13 cellular contexts compared by ENCODE assay signal in genomic region chr6:83270971-83271714, GRCh38.
DNase-seq lines count a peak whose midpoint lies in the region; ATAC-seq, FAIRE-seq and TF ChIP-seq lines count a peak whose summit lies in the region.
"Had no signal": no experiment of that assay in that cellular context is flagged by ENCODE, and none has a peak within 500 bp of the region (broad histone marks: within the 10 kb centered on the region; RNA-seq: fewer than 3 reads in every experiment).

No MANE protein-coding gene starts in this region.

- no peaks in the 10 kb centered on the region for H3K36me3 ChIP-seq in adrenal gland (replicated peaks in 1 of 2)
- H3K36me3 ChIP-seq: pancreas had no signal

- H3K27me3 Mint-ChIP-seq in activated T-helper 17 cell treated with anti-CD3 and anti-CD28 coated beads, Interleukin-2, amount 50 U/mL, for 72 hours: peaks cover 5% of the 10 kb centered on the region

- no peaks in the 10 kb centered on the region for H3K4me1 Mint-ChIP-seq in activated T-helper 17 cell treated with anti-CD3 and anti-CD28 coated beads, Interleukin-2, amount 50 U/mL, for 72 hours

- peak overlapping the region; percentile 47 for H3K27ac Mint-ChIP-seq in activated T-helper 17 cell treated with anti-CD3 and anti-CD28 coated beads, Interleukin-2, amount 50 U/mL, for 72 hours

- WGBS in adrenal gland, 4 donors: 63 to 67% (median 66%) methylated on average over 6 of the region's 6 CpGs

- no peaks in the 10 kb centered on the region for H3K9me3 Mint-ChIP-seq in activated T-helper 17 cell treated with anti-CD3 and anti-CD28 coated beads, Interleukin-2, amount 50 U/mL, for 72 hours

- no peak overlapping the region for H3K4me3 ChIP-seq in adrenal gland
- H3K4me3 ChIP-seq: pancreas had no signal

- H3K4me3 Mint-ChIP-seq in activated T-helper 17 cell treated with anti-CD3 and anti-CD28 coated beads, Interleukin-2, amount 50 U/mL, for 72 hours: no peak overlapping the region

- TF ChIP-seq POLR2A in GM12891 (IDR thresholded peaks at IDR 0.05; ENCODE audit: low read depth, low read length) (no peak), adrenal gland (IDR thresholded peaks at IDR 0.05) (no peak)

- DNase-seq in GM12891 (ENCODE audit: insufficient read length, low spot score): no peak
- DNase-seq in lung microvascular endothelial cell (ENCODE audit: low read depth in 2 of 2): peak; percentile 2 to 85
- no peak for DNase-seq in adrenal gland
- DNase-seq in CD1c-positive myeloid dendritic cell (ENCODE audit: extremely low spot score): no peak
- no peak for DNase-seq in NCI-H1092 treated with DMSO at 0.1 percent for 48 hours (lab: John Stamatoyannopoulos, UW)
- DNase-seq in cerebellum (ENCODE audit: low spot score): no peak
- DNase-seq: activated CD4-positive, alpha-beta T cell treated with anti-CD3 and anti-CD28 coated beads, Interleukin-2, amount 50 U/mL, for 48 hours; central memory CD4-positive, alpha-beta T cell; OCI-M1; pancreas had no signal

- peaks cover 0 to 12% (median 0%) of the 10 kb centered on the region in 3 donors for H3K9me3 ChIP-seq in adrenal gland (replicated peaks in 1 of 3)
- H3K9me3 ChIP-seq: pancreas had no signal

- H3K36me3 Mint-ChIP-seq in activated T-helper 17 cell treated with anti-CD3 and anti-CD28 coated beads, Interleukin-2, amount 50 U/mL, for 72 hours (ENCODE audit: low read depth): no peaks in the 10 kb centered on the region

- intact Hi-C loops in adrenal gland (cut with DNase I): no loop called here

- peak; percentile 86 for ATAC-seq in HG02938 (IDR thresholded peaks at IDR 0.05; ENCODE audit: unreplicated experiment)
- ATAC-seq in activated T-helper 17 cell treated with anti-CD3 and anti-CD28 coated beads, Interleukin-2, amount 50 U/mL, for 72 hours (replicated peaks): peak; percentile 95
- ATAC-seq: pancreas had no signal

- H3K27ac ChIP-seq in adrenal gland: no peak overlapping the region
- H3K27ac ChIP-seq: KMS-11, pancreas had no signal

- FAIRE-seq in GM12891 (lab: Jason Lieb, UNC): no peak
- FAIRE-seq: pancreas had no signal

- H3K4me1 ChIP-seq in adrenal gland (replicated peaks in 1 of 2): peaks cover 0 to 8% of the 10 kb centered on the region in 2 donors
- H3K4me1 ChIP-seq: pancreas had no signal

- no peak for TF ChIP-seq CTCF in adrenal gland (IDR thresholded peaks at IDR 0.05)

- H3K27me3 ChIP-seq in adrenal gland: no peaks in the 10 kb centered on the region
- H3K27me3 ChIP-seq: pancreas had no signal

TF ChIP-seq in GM12891, 5 proteins besides CTCF, POLR2A, EP300 and RAD21:
- peak; percentile 45; the same call in 1 of the 2 replicates for TF ChIP-seq SPI1 (IDR thresholded peaks at IDR 0.05; ENCODE audit: low read depth, low read length)
- no peak for TF ChIP-seq POLR2AphosphoS5 (IDR thresholded peaks at IDR 0.05; ENCODE audit: low read depth, low read length)

Comparison
In these comparisons a context has a peak if more than half of its experiments do, and no peak if none do; other contexts are left out.
1. DNase-seq: peak in lung microvascular endothelial cell (2 of 2); none in GM12891 (single experiment), adrenal gland (0 of 7), CD1c-positive myeloid dendritic cell (single experiment), NCI-H1092 treated with DMSO at 0.1 percent for 48 hours (single experiment) and cerebellum (single experiment).